ENCODE assay signal across 10 cellular contexts in the genomic region with DNA sequence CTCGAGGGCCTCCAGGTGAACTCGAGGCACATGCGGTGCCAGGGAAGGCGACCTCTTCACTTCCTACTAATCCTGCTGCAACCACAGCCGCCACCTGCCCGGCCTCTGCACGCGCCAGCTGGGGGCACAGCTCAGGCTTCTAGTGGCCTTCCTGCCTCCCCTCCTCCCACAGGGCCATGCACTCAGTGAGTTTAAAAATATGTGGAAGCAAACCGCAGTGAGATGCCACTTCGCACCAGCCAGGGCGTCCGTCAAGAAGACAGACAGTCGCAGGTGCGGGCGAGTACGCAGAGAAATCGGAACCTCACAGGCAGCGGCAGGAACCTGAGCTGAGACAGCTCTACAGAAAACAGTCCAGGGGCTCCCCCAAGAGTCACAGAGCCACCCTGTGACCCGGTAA. TPM values are rescaled to one million over a fixed set of nuclear protein-coding genes. Genes with fewer than 3 reads are reported as not detected.
DNase-seq lines count a peak whose midpoint lies in the region; ATAC-seq and TF ChIP-seq lines count a peak whose summit lies in the region.
"Had no signal": no experiment of that assay in that cellular context is flagged by ENCODE, and none has a peak within 500 bp of the region (broad histone marks: within the 10 kb centered on the region; RNA-seq: fewer than 3 reads in every experiment).

No MANE protein-coding gene starts in this region.

- CTCF ChIA-PET in naive thymus-derived CD4-positive, alpha-beta T cell (lab: Charles Lee), result interaction anchor here (1.3 kb wide), 1 partner anchor 174 kb away, joined by 3 read pairs; no protein-coding TSS in a partner anchor

- peaks cover 16% of the 10 kb centered on the region; the same call in 1 of the 2 replicates for H4K20me1 ChIP-seq in DOHH2 (ENCODE audit: control insufficient read depth, insufficient read depth, low read depth, low read length)

- peaks cover 5 to 20% (median 13%) of the 10 kb centered on the region in 7 donors for H3K4me1 Mint-ChIP-seq in naive thymus-derived CD4-positive, alpha-beta T cell
- no peaks in the 10 kb centered on the region for H3K4me1 Mint-ChIP-seq in endothelial cell (ENCODE audit: unreplicated experiment)

- H3K4me3 Mint-ChIP-seq in naive thymus-derived CD4-positive, alpha-beta T cell, result peak overlapping the region; percentile 70 to 87 (median 80)
- no peak overlapping the region for H3K4me3 Mint-ChIP-seq in endothelial cell (ENCODE audit: unreplicated experiment)

- no peaks in the 10 kb centered on the region for H3K27me3 ChIP-seq in DOHH2 (ENCODE audit: control insufficient read depth, low read length)
- H3K27me3 ChIP-seq in WERI-Rb-1 (ENCODE audit: insufficient read depth, low read depth, severe bottlenecking), result no peaks in the 10 kb centered on the region
- H3K27me3 ChIP-seq in naive thymus-derived CD4-positive, alpha-beta T cell (ENCODE audit: control insufficient read depth in 2 of 2, insufficient read depth in 2 of 2, low read length in 2 of 2), result no peaks in the 10 kb centered on the region

- POLR2A ChIA-PET in naive thymus-derived CD4-positive, alpha-beta T cell (lab: Charles Lee), result interaction anchor here (1.2 to 1.7 kb wide), 2 partner anchors 10 to 19 kb away, joined by 4 to 5 read pairs; a partner anchor contains a TSS

- H3K4me1 ChIP-seq in DOHH2 (ENCODE audit: control insufficient read depth, low read length), result peaks cover 33% of the 10 kb centered on the region
- no peaks in the 10 kb centered on the region for H3K4me1 ChIP-seq in naive thymus-derived CD4-positive, alpha-beta T cell (ENCODE audit: control insufficient read depth in 2 of 2, insufficient read depth in 2 of 2, low read length in 2 of 2)

- H3K36me3 ChIP-seq in DOHH2 (ENCODE audit: control insufficient read depth, low read length) (peaks cover 59% of the 10 kb centered on the region), KOPT-K1 (ENCODE audit: insufficient read depth, low read length) (peaks cover 78% of the 10 kb centered on the region), WERI-Rb-1 (peaks cover 76% of the 10 kb centered on the region)
- H3K36me3 ChIP-seq in naive thymus-derived CD4-positive, alpha-beta T cell (ENCODE audit: control insufficient read depth in 2 of 3, insufficient read depth in 3 of 3, low read length in 3 of 3), result peaks cover 0 to 30% (median 0%) of the 10 kb centered on the region in 3 experiments

- ATAC-seq in naive thymus-derived CD4-positive, alpha-beta T cell, result peak; percentile 74

- H3K27ac ChIP-seq in DOHH2 (ENCODE audit: low read depth, low read length) (peak overlapping the region; percentile 40), KOPT-K1 (ENCODE audit: low read depth, low read length, poor library complexity, severe bottlenecking) (peak overlapping the region; percentile 52), WERI-Rb-1 (peak overlapping the region; percentile 48)
- H3K27ac ChIP-seq in naive thymus-derived CD4-positive, alpha-beta T cell (ENCODE audit: low read depth, low read length), result peak overlapping the region; percentile 29

- H3K79me2 ChIP-seq in DOHH2 (ENCODE audit: control insufficient read depth, low read length), result peaks cover 94% of the 10 kb centered on the region

- H3K9me3 Mint-ChIP-seq in naive thymus-derived CD4-positive, alpha-beta T cell, result no peaks in the 10 kb centered on the region
- no peaks in the 10 kb centered on the region for H3K9me3 Mint-ChIP-seq in endothelial cell (ENCODE audit: unreplicated experiment)

- peak overlapping the region; percentile 29 to 91 (median 76) for H3K27ac Mint-ChIP-seq in naive thymus-derived CD4-positive, alpha-beta T cell
- H3K27ac Mint-ChIP-seq in endothelial cell (ENCODE audit: unreplicated experiment), result no peak overlapping the region

- no peaks in the 10 kb centered on the region for H3K27me3 Mint-ChIP-seq in naive thymus-derived CD4-positive, alpha-beta T cell
- peaks cover 3% of the 10 kb centered on the region for H3K27me3 Mint-ChIP-seq in endothelial cell (ENCODE audit: unreplicated experiment)

- H3K9me3 ChIP-seq in DOHH2 (ENCODE audit: control insufficient read depth, insufficient read depth, low read length) (no peaks in the 10 kb centered on the region), KOPT-K1 (ENCODE audit: insufficient read depth, low read length, poor library complexity, severe bottlenecking) (no peaks in the 10 kb centered on the region), WERI-Rb-1 (ENCODE audit: severe bottlenecking) (no peaks in the 10 kb centered on the region)
- H3K9me3 ChIP-seq in naive thymus-derived CD4-positive, alpha-beta T cell (ENCODE audit: control insufficient read depth in 2 of 3, low read length in 3 of 3), result no peaks in the 10 kb centered on the region

- H3F3A ChIP-seq in DOHH2 (ENCODE audit: control insufficient read depth, insufficient read depth), result peaks cover 3% of the 10 kb centered on the region

- H3K36me3 Mint-ChIP-seq in naive thymus-derived CD4-positive, alpha-beta T cell, result peaks cover 0 to 8% (median 0%) of the 10 kb centered on the region in 5 donors
- peaks cover 4% of the 10 kb centered on the region for H3K36me3 Mint-ChIP-seq in endothelial cell (ENCODE audit: low read depth, unreplicated experiment)

- H3K4me2 ChIP-seq in DOHH2 (ENCODE audit: low read length), result peak overlapping the region; percentile 59

- H3K9me2 ChIP-seq in DOHH2 (replicated peaks; ENCODE audit: control insufficient read depth, low read length), result no peaks in the 10 kb centered on the region

- peak overlapping the region; percentile 26 for H3K4me3 ChIP-seq in DOHH2 (ENCODE audit: low read length)
- H3K4me3 ChIP-seq in WERI-Rb-1 (ENCODE audit: low read depth, low read length), result no peak overlapping the region
- peak overlapping the region; percentile 29 for H3K4me3 ChIP-seq in naive thymus-derived CD4-positive, alpha-beta T cell (ENCODE audit: low read length)

- intact Hi-C loops in naive thymus-derived CD4-positive, alpha-beta T cell (cut with micrococcal nuclease), result loop anchor here in 1 of 2 donors (1.0 kb wide), 1 partner anchor 210 kb away; a partner anchor contains a TSS

- no peak for TF ChIP-seq CTCF in DOHH2 (IDR thresholded peaks at IDR 0.05; ENCODE audit: low read depth, low read length, poor library complexity, severe bottlenecking)
- no peak for TF ChIP-seq CTCF in WERI-Rb-1 (IDR thresholded peaks at IDR 0.05; ENCODE audit: low read depth, low read length)
- TF ChIP-seq CTCF in endothelial cell (IDR thresholded peaks at IDR 0.05; ENCODE audit: unreplicated experiment), result no peak

- peak; percentile 84 for DNase-seq in WERI-Rb-1
- DNase-seq in naive thymus-derived CD4-positive, alpha-beta T cell, result peak in 7 of 9 donors; percentile 21 to 60 (median 40)
- no peak for DNase-seq in hypothalamus (lab: John Stamatoyannopoulos, UW)
- no peak for DNase-seq in endothelial cell (ENCODE audit: low spot score)
- no peak for DNase-seq in iPS-NIHi11 (ENCODE audit: low spot score)
- no peak for DNase-seq in Ammon's horn (ENCODE audit: low spot score)
- DNase-seq: cerebellar nuclear complex, NCI-H446 treated with DMSO at 0.1 percent for 48 hours had no signal

RNA-seq across cellular contexts. Expression of a gene that starts 10.4 kb away (rescaled TPM):
- 10 to 100 TPM; 10.8 to 86.4 (median 16.6) TPM for total RNA-seq in naive thymus-derived CD4-positive, alpha-beta T cell
- 10 to 100 TPM in 1 of 2 donors, 1 to 10 TPM in 1; 5.6 to 11.4 TPM for polyA plus RNA-seq in naive thymus-derived CD4-positive, alpha-beta T cell
- total RNA-seq in endothelial cell (ENCODE audit: unreplicated experiment), result 49.6 TPM

RNA-seq across cellular contexts. Expression of a gene that starts 19.0 kb away (rescaled TPM):
- 10 to 100 TPM; 31.3 to 70.8 (median 35.4) TPM for total RNA-seq in naive thymus-derived CD4-positive, alpha-beta T cell
- 10 to 100 TPM; 63.6 to 75.3 TPM for polyA plus RNA-seq in naive thymus-derived CD4-positive, alpha-beta T cell
- total RNA-seq in endothelial cell (ENCODE audit: unreplicated experiment), result 117 TPM

RNA-seq across cellular contexts. Expression of a gene that starts 29.5 kb away (rescaled TPM):
- total RNA-seq in naive thymus-derived CD4-positive, alpha-beta T cell, result 100 to 1,000 TPM in 2 of 5 experiments, 10 to 100 TPM in 3; 71.7 to 157 (median 84.2) TPM
- polyA plus RNA-seq in naive thymus-derived CD4-positive, alpha-beta T cell, result 10 to 100 TPM; 30.1 to 38.4 TPM
- 1.2 TPM for total RNA-seq in endothelial cell (ENCODE audit: unreplicated experiment)

Comparison
In these comparisons a context has a peak if more than half of its experiments do, and no peak if none do; other contexts are left out.
1. DNase-seq: peak in WERI-Rb-1 (single experiment) and naive thymus-derived CD4-positive, alpha-beta T cell (7 of 9); none in hypothalamus (0 of 51), endothelial cell (single experiment), iPS-NIHi11 (single experiment) and Ammon's horn (single experiment).
2. RNA of a gene that starts 29.5 kb away (total RNA-seq): 71.7 to 157 TPM in naive thymus-derived CD4-positive, alpha-beta T cell; 1.2 TPM in endothelial cell (single experiment); every median in the first group is over 10 times any median in the second.
3. Peak in every context shown above with its lines, with median percentiles within 50 percentile points of each other: H3K27ac ChIP-seq.